1 cellular context compared by ENCODE assay signal in the genomic region with DNA sequence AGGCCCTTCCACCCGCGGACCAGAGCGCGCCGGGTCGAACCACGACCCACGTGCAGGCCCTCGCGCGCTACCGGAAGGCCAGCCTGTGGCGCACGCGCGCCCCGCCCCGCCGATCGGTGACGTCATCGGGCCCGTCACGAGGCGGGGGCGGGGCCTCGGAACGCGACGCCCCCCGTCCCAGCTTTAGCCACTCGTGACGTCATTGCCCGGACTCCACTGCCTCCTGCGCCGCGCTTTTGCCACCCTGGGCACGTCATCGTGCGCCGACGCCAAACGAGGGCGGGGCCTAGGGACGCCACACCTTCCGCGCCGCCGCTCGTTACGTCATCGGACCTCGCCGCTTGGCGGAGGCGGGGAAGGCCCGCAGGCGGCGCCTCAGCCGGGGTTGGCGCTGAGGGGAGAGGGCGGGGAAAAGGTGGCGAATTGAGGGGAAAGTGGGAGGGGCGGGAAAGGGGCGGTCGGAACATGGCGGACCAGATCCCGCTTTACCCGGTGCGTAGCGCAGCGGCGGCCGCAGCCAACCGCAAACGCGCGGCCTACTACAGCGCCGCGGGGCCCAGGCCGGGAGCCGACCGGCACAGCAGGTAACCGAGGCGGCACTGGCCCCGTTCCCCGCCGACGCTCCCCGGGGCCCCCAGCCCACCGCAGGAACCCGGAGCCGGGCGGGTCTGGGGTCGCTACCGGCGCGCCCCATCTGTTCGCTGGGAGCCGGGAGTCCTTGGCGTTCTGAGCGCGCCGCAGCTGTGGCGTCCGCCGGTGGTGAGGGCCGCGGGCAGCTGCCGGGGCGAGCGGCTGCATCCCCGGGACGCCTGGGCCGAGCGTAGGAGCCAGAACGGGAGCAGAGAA.
TF ChIP-seq lines count a peak whose summit lies in the region.

Gene ATP9B (plus strand): TSS at position 449 of the 846 bp plus-strand sequence. CDS start 17 bp downstream, at position 466.

TF ChIP-seq in HepG2, 621 proteins besides CTCF, POLR2A, EP300 and RAD21 (continued from another document and continues in another):
- TF ChIP-seq, protein P1, sequence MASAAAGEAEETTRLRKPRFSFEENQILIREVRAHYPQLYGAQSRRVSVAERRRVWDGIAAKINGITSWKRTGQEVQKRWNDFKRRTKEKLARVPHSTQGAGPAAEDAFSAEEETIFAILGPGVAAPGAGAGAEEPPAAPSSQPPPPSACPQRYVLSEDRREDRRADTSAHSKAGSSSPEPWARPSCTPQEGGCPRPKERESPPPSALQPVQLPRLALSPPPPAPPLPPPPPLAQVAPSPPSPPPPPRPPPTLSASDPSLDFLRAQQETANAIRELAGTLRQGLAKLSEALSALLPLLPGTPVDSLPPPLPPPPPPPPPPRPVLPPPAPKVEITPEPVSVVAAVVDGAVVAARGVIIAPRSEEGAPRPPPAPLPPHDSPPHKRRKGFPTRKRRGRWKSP (CRISPR knock-in tag; IDR thresholded peaks at IDR 0.05) = peak; percentile 78
- TF ChIP-seq CBX1 (IDR thresholded peaks at IDR 0.05; ENCODE audit: low read depth) (peak; percentile 49), ZNF251 (CRISPR knock-in tag; IDR thresholded peaks at IDR 0.05) (no peak), PRDM10 (CRISPR knock-in tag; IDR thresholded peaks at IDR 0.05; ENCODE audit: low read depth) (0 out of 2 replicates have a peak, but pooled peaks have one; percentile 28), ZNF558 (CRISPR knock-in tag; IDR thresholded peaks at IDR 0.05; ENCODE audit: borderline replicate concordance) (peak; percentile 25; the same call in 1 of the 2 replicates), EEA1 (CRISPR knock-in tag; IDR thresholded peaks at IDR 0.05; ENCODE audit: borderline replicate concordance) (no peak; the same call in 1 of the 2 replicates), PPARG (CRISPR knock-in tag; conservative IDR thresholded peaks at IDR 0.05) (no peak), TBL1XR1 (IDR thresholded peaks at IDR 0.05; ENCODE audit: borderline replicate concordance, low read length, partially characterized antibody) (no peak), GMEB1 (CRISPR knock-in tag; IDR thresholded peaks at IDR 0.05; ENCODE audit: borderline replicate concordance) (peak; percentile 94), ZNF446 (CRISPR knock-in tag; IDR thresholded peaks at IDR 0.05) (no peak), BCL6 (CRISPR knock-in tag; IDR thresholded peaks at IDR 0.05) (peak; percentile 36; the same call in 1 of the 2 replicates), TEAD2 (CRISPR knock-in tag; IDR thresholded peaks at IDR 0.05) (no peak), HDAC1 (CRISPR knock-in tag; IDR thresholded peaks at IDR 0.05) (peak; percentile 75; the same call in 1 of the 2 replicates), ZNF253 (CRISPR knock-in tag; IDR thresholded peaks at IDR 0.05; ENCODE audit: borderline replicate concordance) (no peak), ZBTB37 (CRISPR knock-in tag; IDR thresholded peaks at IDR 0.05) (no peak), ZSCAN29 (CRISPR knock-in tag; conservative IDR thresholded peaks at IDR 0.05) (no peak), RFXANK (CRISPR knock-in tag; IDR thresholded peaks at IDR 0.05) (no peak), DNMT1 (CRISPR knock-in tag; IDR thresholded peaks at IDR 0.05) (peak; percentile 17), ZNF547 (CRISPR knock-in tag; IDR thresholded peaks at IDR 0.05) (peak; percentile 68; the same call in 1 of the 2 replicates), TARDBP (CRISPR knock-in tag; IDR thresholded peaks at IDR 0.05) (no peak), SCMH1 (CRISPR knock-in tag; IDR thresholded peaks at IDR 0.05; ENCODE audit: borderline replicate concordance) (no peak), MYC (CRISPR knock-in tag; IDR thresholded peaks at IDR 0.05; ENCODE audit: borderline replicate concordance) (0 out of 2 replicates have a peak, but pooled peaks have one; percentile 35), ZNF746 (CRISPR knock-in tag; IDR thresholded peaks at IDR 0.05) (no peak), DRAP1 (CRISPR knock-in tag; IDR thresholded peaks at IDR 0.05) (peak; percentile 72), ZNF709 (CRISPR knock-in tag; IDR thresholded peaks at IDR 0.05) (no peak)
- TF ChIP-seq, protein P2, sequence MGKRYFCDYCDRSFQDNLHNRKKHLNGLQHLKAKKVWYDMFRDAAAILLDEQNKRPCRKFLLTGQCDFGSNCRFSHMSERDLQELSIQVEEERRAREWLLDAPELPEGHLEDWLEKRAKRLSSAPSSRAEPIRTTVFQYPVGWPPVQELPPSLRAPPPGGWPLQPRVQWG (CRISPR knock-in tag; IDR thresholded peaks at IDR 0.05; ENCODE audit: borderline replicate concordance, low read depth) = no peak
- TF ChIP-seq, protein P3, sequence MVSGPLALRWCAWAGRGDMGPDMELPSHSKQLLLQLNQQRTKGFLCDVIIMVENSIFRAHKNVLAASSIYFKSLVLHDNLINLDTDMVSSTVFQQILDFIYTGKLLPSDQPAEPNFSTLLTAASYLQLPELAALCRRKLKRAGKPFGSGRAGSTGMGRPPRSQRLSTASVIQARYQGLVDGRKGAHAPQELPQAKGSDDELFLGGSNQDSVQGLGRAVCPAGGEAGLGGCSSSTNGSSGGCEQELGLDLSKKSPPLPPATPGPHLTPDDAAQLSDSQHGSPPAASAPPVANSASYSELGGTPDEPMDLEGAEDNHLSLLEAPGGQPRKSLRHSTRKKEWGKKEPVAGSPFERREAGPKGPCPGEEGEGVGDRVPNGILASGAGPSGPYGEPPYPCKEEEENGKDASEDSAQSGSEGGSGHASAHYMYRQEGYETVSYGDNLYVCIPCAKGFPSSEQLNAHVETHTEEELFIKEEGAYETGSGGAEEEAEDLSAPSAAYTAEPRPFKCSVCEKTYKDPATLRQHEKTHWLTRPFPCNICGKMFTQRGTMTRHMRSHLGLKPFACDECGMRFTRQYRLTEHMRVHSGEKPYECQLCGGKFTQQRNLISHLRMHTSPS (CRISPR knock-in tag; IDR thresholded peaks at IDR 0.05; ENCODE audit: low read depth) = no peak
- TF ChIP-seq, protein P4, sequence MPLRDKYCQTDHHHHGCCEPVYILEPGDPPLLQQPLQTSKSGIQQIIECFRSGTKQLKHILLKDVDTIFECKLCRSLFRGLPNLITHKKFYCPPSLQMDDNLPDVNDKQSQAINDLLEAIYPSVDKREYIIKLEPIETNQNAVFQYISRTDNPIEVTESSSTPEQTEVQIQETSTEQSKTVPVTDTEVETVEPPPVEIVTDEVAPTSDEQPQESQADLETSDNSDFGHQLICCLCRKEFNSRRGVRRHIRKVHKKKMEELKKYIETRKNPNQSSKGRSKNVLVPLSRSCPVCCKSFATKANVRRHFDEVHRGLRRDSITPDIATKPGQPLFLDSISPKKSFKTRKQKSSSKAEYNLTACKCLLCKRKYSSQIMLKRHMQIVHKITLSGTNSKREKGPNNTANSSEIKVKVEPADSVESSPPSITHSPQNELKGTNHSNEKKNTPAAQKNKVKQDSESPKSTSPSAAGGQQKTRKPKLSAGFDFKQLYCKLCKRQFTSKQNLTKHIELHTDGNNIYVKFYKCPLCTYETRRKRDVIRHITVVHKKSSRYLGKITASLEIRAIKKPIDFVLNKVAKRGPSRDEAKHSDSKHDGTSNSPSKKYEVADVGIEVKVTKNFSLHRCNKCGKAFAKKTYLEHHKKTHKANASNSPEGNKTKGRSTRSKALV (CRISPR knock-in tag; IDR thresholded peaks at IDR 0.05) = no peak
- TF ChIP-seq, protein P5, sequence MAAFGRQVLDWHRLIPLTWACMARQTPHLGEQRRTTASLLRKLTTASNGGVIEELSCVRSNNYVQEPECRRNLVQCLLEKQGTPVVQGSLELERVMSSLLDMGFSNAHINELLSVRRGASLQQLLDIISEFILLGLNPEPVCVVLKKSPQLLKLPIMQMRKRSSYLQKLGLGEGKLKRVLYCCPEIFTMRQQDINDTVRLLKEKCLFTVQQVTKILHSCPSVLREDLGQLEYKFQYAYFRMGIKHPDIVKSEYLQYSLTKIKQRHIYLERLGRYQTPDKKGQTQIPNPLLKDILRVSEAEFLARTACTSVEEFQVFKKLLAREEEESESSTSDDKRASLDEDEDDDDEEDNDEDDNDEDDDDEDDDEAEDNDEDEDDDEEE (CRISPR knock-in tag; IDR thresholded peaks at IDR 0.05) = no peak; the same call in 1 of the 2 replicates
- TF ChIP-seq, protein P6, sequence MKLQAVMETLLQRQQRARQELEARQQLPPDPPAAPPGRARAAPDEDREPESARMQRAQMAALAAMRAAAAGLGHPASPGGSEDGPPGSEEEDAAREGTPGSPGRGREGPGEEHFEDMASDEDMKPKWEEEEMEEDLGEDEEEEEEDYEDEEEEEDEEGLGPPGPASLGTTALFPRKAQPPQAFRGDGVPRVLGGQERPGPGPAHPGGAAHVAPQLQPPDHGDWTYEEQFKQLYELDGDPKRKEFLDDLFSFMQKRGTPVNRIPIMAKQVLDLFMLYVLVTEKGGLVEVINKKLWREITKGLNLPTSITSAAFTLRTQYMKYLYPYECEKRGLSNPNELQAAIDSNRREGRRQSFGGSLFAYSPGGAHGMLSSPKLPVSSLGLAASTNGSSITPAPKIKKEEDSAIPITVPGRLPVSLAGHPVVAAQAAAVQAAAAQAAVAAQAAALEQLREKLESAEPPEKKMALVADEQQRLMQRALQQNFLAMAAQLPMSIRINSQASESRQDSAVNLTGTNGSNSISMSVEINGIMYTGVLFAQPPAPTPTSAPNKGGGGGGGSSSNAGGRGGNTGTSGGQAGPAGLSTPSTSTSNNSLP (IDR thresholded peaks at IDR 0.05; ENCODE audit: low read depth, low read length) = no peak
- TF ChIP-seq, protein P7, sequence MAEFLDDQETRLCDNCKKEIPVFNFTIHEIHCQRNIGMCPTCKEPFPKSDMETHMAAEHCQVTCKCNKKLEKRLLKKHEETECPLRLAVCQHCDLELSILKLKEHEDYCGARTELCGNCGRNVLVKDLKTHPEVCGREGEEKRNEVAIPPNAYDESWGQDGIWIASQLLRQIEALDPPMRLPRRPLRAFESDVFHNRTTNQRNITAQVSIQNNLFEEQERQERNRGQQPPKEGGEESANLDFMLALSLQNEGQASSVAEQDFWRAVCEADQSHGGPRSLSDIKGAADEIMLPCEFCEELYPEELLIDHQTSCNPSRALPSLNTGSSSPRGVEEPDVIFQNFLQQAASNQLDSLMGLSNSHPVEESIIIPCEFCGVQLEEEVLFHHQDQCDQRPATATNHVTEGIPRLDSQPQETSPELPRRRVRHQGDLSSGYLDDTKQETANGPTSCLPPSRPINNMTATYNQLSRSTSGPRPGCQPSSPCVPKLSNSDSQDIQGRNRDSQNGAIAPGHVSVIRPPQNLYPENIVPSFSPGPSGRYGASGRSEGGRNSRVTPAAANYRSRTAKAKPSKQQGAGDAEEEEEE (CRISPR knock-in tag; IDR thresholded peaks at IDR 0.05; ENCODE audit: borderline replicate concordance) = no peak
- TF ChIP-seq, protein P8, sequence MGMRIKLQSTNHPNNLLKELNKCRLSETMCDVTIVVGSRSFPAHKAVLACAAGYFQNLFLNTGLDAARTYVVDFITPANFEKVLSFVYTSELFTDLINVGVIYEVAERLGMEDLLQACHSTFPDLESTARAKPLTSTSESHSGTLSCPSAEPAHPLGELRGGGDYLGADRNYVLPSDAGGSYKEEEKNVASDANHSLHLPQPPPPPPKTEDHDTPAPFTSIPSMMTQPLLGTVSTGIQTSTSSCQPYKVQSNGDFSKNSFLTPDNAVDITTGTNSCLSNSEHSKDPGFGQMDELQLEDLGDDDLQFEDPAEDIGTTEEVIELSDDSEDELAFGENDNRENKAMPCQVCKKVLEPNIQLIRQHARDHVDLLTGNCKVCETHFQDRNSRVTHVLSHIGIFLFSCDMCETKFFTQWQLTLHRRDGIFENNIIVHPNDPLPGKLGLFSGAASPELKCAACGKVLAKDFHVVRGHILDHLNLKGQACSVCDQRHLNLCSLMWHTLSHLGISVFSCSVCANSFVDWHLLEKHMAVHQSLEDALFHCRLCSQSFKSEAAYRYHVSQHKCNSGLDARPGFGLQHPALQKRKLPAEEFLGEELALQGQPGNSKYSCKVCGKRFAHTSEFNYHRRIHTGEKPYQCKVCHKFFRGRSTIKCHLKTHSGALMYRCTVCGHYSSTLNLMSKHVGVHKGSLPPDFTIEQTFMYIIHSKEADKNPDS (CRISPR knock-in tag; IDR thresholded peaks at IDR 0.05) = peak; percentile 12; the same call in 1 of the 2 replicates
